Comparison of ENCODE assay signal across 27 cellular contexts in genomic region chr20:47215653-47216397, GRCh38.
DNase-seq lines count a peak whose midpoint lies in the region; ATAC-seq, FAIRE-seq and TF ChIP-seq lines count a peak whose summit lies in the region.
"Had no signal": no experiment of that assay in that cellular context is flagged by ENCODE, and none has a peak within 500 bp of the region (broad histone marks: within the 10 kb centered on the region; RNA-seq: fewer than 3 reads in every experiment).

No MANE protein-coding gene starts in this region.

- H3K79me2 ChIP-seq in GM23248 (ENCODE audit: insufficient read depth) (peaks cover 19% of the 10 kb centered on the region; the same call in 1 of the 2 replicates), K562 (ENCODE audit: control insufficient read depth, insufficient read depth, low read length) (peaks cover 62% of the 10 kb centered on the region)

- H3K4me2 ChIP-seq in GM23248 (ENCODE audit: unreplicated experiment) (no peak overlapping the region), K562 (ENCODE audit: insufficient read depth, low read length) (no peak overlapping the region)

- H3K4me1 ChIP-seq in GM23248 (ENCODE audit: insufficient read depth), result no peaks in the 10 kb centered on the region
- no peaks in the 10 kb centered on the region for H3K4me1 ChIP-seq in K562 (replicated peaks in 1 of 2; ENCODE audit: control insufficient read depth in 2 of 2, insufficient read depth in 2 of 2, low read length in 2 of 2)
- H3K4me1 ChIP-seq: ascending aorta, gastrocnemius medialis, uterus had no signal

- peak overlapping the region; percentile 23 for H3K27ac Mint-ChIP-seq in activated T-cell treated with anti-CD3 and anti-CD28 coated beads, Interleukin-2, amount 50 U/mL, for 24 hours
- H3K27ac Mint-ChIP-seq in progenitor cell of endocrine pancreas, result peak overlapping the region; percentile 68
- H3K27ac Mint-ChIP-seq: activated CD4-positive, alpha-beta memory T cell treated with anti-CD3 and anti-CD28 coated beads, Interleukin-2, amount 10 ng/mL, durations not matched to agents 7 days and 5 days; stimulated activated naive CD8-positive, alpha-beta T cell treated with anti-CD3 and anti-CD28 coated beads, Interleukin-15, Interleukin-2, amounts not matched to agents 100 ng/mL and 50 ng/mL, for 24 hours had no signal

- H3K36me3 Mint-ChIP-seq in activated T-cell treated with anti-CD3 and anti-CD28 coated beads, Interleukin-2, amount 50 U/mL, for 24 hours (ENCODE audit: low read depth), result peaks cover 51% of the 10 kb centered on the region
- H3K36me3 Mint-ChIP-seq in progenitor cell of endocrine pancreas (ENCODE audit: insufficient read depth), result peaks cover 27% of the 10 kb centered on the region

- H3K36me3 ChIP-seq in GM23248 (ENCODE audit: low read depth) (peaks cover 13% of the 10 kb centered on the region; the same call in 1 of the 2 replicates), K562 (ENCODE audit: control insufficient read depth, insufficient read depth, low read length) (peaks cover 96% of the 10 kb centered on the region)
- H3K36me3 ChIP-seq: uterus had no signal

- H3K9me2 ChIP-seq in GM23248 (ENCODE audit: insufficient read depth), result no peaks in the 10 kb centered on the region

- TF ChIP-seq POLR2A in K562 (conservative IDR thresholded peaks at IDR 0.05), result no peak
- no peak for TF ChIP-seq POLR2A in H54 (IDR thresholded peaks at IDR 0.05; ENCODE audit: low read depth, low read length)

- H3K4me3 ChIP-seq in GM23248 (no peak overlapping the region), K562 (no peak overlapping the region)
- H3K4me3 ChIP-seq: ascending aorta, esophagus muscularis mucosa, gastrocnemius medialis, thoracic aorta, uterus had no signal

- no peak for TF ChIP-seq RAD21 in K562 (CRISPR knock-in tag; conservative IDR thresholded peaks at IDR 0.05 in 1 of 2, IDR thresholded peaks at IDR 0.05 in 1 of 2)

- POLR2A ChIA-PET in K562 (lab: Yijun Ruan, JAX), result interaction anchor here (0.6 to 1.3 kb wide), 2 partner anchors 9 to 164 kb away, joined by 3 to 5 read pairs; no protein-coding TSS in a partner anchor

- no peaks in the 10 kb centered on the region for H3K9me3 ChIP-seq in GM23248 (ENCODE audit: low read depth)
- H3K9me3 ChIP-seq in K562 (replicated peaks; ENCODE audit: control insufficient read depth, insufficient read depth, low read depth, low read length), result no peaks in the 10 kb centered on the region
- H3K9me3 ChIP-seq: ascending aorta, esophagus muscularis mucosa, gastrocnemius medialis, thoracic aorta, uterus had no signal

- no peak overlapping the region for H3K4me3 Mint-ChIP-seq in activated T-cell treated with anti-CD3 and anti-CD28 coated beads, Interleukin-2, amount 50 U/mL, for 24 hours
- no peak overlapping the region for H3K4me3 Mint-ChIP-seq in progenitor cell of endocrine pancreas (ENCODE audit: low read depth)
- H3K4me3 Mint-ChIP-seq: activated CD4-positive, alpha-beta memory T cell treated with anti-CD3 and anti-CD28 coated beads, Interleukin-2, amount 10 ng/mL, durations not matched to agents 7 days and 5 days; stimulated activated naive CD8-positive, alpha-beta T cell treated with anti-CD3 and anti-CD28 coated beads, Interleukin-15, Interleukin-2, amounts not matched to agents 100 ng/mL and 50 ng/mL, for 24 hours had no signal

- H2AFZ ChIP-seq in GM23248, result no peak overlapping the region
- no peak overlapping the region for H2AFZ ChIP-seq in K562 (ENCODE audit: low read depth, low read length)

- no peak for FAIRE-seq in K562 (lab: Jason Lieb, UNC)
- FAIRE-seq in H54 (lab: Jason Lieb, UNC), result no peak
- FAIRE-seq: A204.1 had no signal

- no TSS peak for BruUV-seq in K562 (replicated peaks; lab: Mats Ljungman, UMichigan)

- H3K27me3 ChIP-seq in GM23248 (replicated peaks; ENCODE audit: insufficient read depth), result no peaks in the 10 kb centered on the region
- H3K27me3 ChIP-seq in K562 (ENCODE audit: control insufficient read depth in 2 of 2, insufficient read depth in 2 of 2, low read length in 2 of 2), result no peaks in the 10 kb centered on the region
- H3K27me3 ChIP-seq: ascending aorta, esophagus muscularis mucosa, gastrocnemius medialis, uterus had no signal

- H3K9ac ChIP-seq in GM23248 (no peak overlapping the region), K562 (ENCODE audit: insufficient read depth in 1 of 2, low read depth in 2 of 2, low read length in 2 of 2) (no peak overlapping the region)

- no peak for ATAC-seq in K562
- ATAC-seq: activated CD4-positive, CD25-positive, alpha-beta regulatory T cell treated with anti-CD3 and anti-CD28 coated beads, Interleukin-2, amount 50 U/mL, for 24 hours; gastrocnemius medialis; Panc1 had no signal

- H3K9me1 ChIP-seq in K562 (ENCODE audit: control insufficient read depth, insufficient read depth, low read length), result no peaks in the 10 kb centered on the region

- no peak overlapping the region for H3K27ac ChIP-seq in GM23248
- no peak overlapping the region for H3K27ac ChIP-seq in K562 (ENCODE audit: extremely low read depth, low read depth, low read length)
- H3K27ac ChIP-seq: ascending aorta, esophagus muscularis mucosa, gastrocnemius medialis, thoracic aorta, uterus had no signal

- H4K20me1 ChIP-seq in GM23248 (ENCODE audit: insufficient read depth), result no peaks in the 10 kb centered on the region
- peaks cover 18% of the 10 kb centered on the region; the same call in 1 of the 2 replicates for H4K20me1 ChIP-seq in K562 (replicated peaks; ENCODE audit: control insufficient read depth, insufficient read depth, low read length)

- H3F3A ChIP-seq in GM23248 (ENCODE audit: insufficient read depth), result no peaks in the 10 kb centered on the region

- CTCF ChIA-PET in K562 (lab: Yijun Ruan, JAX; ENCODE audit: low intra/inter-chr PET ratio), result no interaction called here

- WGBS in GM23248 (ENCODE audit: low coverage in 1 of 2, low lambda C conversion rate in 2 of 2, missing lambda C conversion rate in 2 of 2), 2 experiments, result 81 to 84% methylated on average over 10 of the region's 10 CpGs
- WGBS in K562 (ENCODE audit: insufficient coverage, low coverage, missing lambda C conversion rate), result 90% methylated on average over 10 of the region's 10 CpGs

- intact Hi-C loops in K562 (cut with micrococcal nuclease), result no loop called here

- no peak for DNase-seq in activated T-cell treated with anti-CD3 and anti-CD28 coated beads, Interleukin-2, amount 50 U/mL, for 24 hours
- no peak for DNase-seq in activated T-cell treated with anti-CD3 and anti-CD28 coated beads, Interleukin-2, amount 50 U/mL, for 48 hours
- DNase-seq in GM23248, result peak; percentile 15
- DNase-seq in K562 (ENCODE audit: extremely low read depth in 1 of 4, low spot score in 3 of 4), result no peak
- no peak for DNase-seq in progenitor cell of endocrine pancreas (ENCODE audit: low spot score, unreplicated experiment)
- no peak for DNase-seq in hepatic stellate cell (ENCODE audit: low spot score)
- DNase-seq in NCI-H2081 (lab: John Stamatoyannopoulos, UW), result no peak
- DNase-seq in H54 (ENCODE audit: insufficient read length, low spot score), result no peak
- DNase-seq: activated CD4-positive, alpha-beta memory T cell treated with anti-CD3 and anti-CD28 coated beads, Interleukin-2, amount 10 ng/mL, durations not matched to agents 7 days and 5 days; AML-193; DMS153; gastrocnemius medialis; GOT3; mesendoderm; NCI-H2029; NCI-H2227 treated with DMSO at 0.1 percent for 48 hours; nucleus accumbens; SIG-M5; stimulated activated CD4-positive, alpha-beta T cell treated with anti-CD3 and anti-CD28 coated beads, Interleukin-15, amount 100 ng/mL, for 24 hours; uterus had no signal

- TF ChIP-seq CTCF in K562 (IDR thresholded peaks at IDR 0.05 in 2 of 3, conservative IDR thresholded peaks at IDR 0.05 in 1 of 3; ENCODE audit: insufficient read depth in 2 of 3, low read depth in 1 of 3, low read length in 3 of 3) (no peak), progenitor cell of endocrine pancreas (IDR thresholded peaks at IDR 0.05; ENCODE audit: unreplicated experiment) (no peak)

- no peaks in the 10 kb centered on the region for H3K9me3 Mint-ChIP-seq in activated T-cell treated with anti-CD3 and anti-CD28 coated beads, Interleukin-2, amount 50 U/mL, for 24 hours
- no peaks in the 10 kb centered on the region for H3K9me3 Mint-ChIP-seq in progenitor cell of endocrine pancreas (ENCODE audit: low read depth)
- H3K9me3 Mint-ChIP-seq: activated CD4-positive, alpha-beta memory T cell treated with anti-CD3 and anti-CD28 coated beads, Interleukin-2, amount 10 ng/mL, durations not matched to agents 7 days and 5 days; stimulated activated naive CD8-positive, alpha-beta T cell treated with anti-CD3 and anti-CD28 coated beads, Interleukin-15, Interleukin-2, amounts not matched to agents 100 ng/mL and 50 ng/mL, for 24 hours had no signal

- TF ChIP-seq EP300 in K562 (IDR thresholded peaks at IDR 0.05; ENCODE audit: low read length), result no peak

- H3K27me3 Mint-ChIP-seq in activated T-cell treated with anti-CD3 and anti-CD28 coated beads, Interleukin-2, amount 50 U/mL, for 24 hours, result no peaks in the 10 kb centered on the region
- H3K27me3 Mint-ChIP-seq in progenitor cell of endocrine pancreas, result no peaks in the 10 kb centered on the region
- H3K27me3 Mint-ChIP-seq: activated CD4-positive, alpha-beta memory T cell treated with anti-CD3 and anti-CD28 coated beads, Interleukin-2, amount 10 ng/mL, durations not matched to agents 7 days and 5 days; stimulated activated naive CD8-positive, alpha-beta T cell treated with anti-CD3 and anti-CD28 coated beads, Interleukin-15, Interleukin-2, amounts not matched to agents 100 ng/mL and 50 ng/mL, for 24 hours had no signal

- peaks cover 3% of the 10 kb centered on the region for H3K4me1 Mint-ChIP-seq in activated T-cell treated with anti-CD3 and anti-CD28 coated beads, Interleukin-2, amount 50 U/mL, for 24 hours (ENCODE audit: low read depth)
- H3K4me1 Mint-ChIP-seq in progenitor cell of endocrine pancreas (ENCODE audit: low read depth), result no peaks in the 10 kb centered on the region
- H3K4me1 Mint-ChIP-seq: activated CD4-positive, alpha-beta memory T cell treated with anti-CD3 and anti-CD28 coated beads, Interleukin-2, amount 10 ng/mL, durations not matched to agents 7 days and 5 days had no signal

- in situ Hi-C loops in GM23248 (cut with MboI), result no loop called here
- in situ Hi-C loops in K562 (cut with MboI), result no loop called here

TF ChIP-seq in K562, 482 proteins besides CTCF, POLR2A, EP300 and RAD21 (continues in another document):
- no peak for TF ChIP-seq CHCHD3 (CRISPR knock-in tag; IDR thresholded peaks at IDR 0.05)
- 0 out of 2 replicates have a peak, but pooled peaks have one; percentile 11 for TF ChIP-seq POLR2G (IDR thresholded peaks at IDR 0.05; ENCODE audit: low read depth, low read length)
